ENCODE assay signal across 11 cellular contexts in genomic region chr15:53811530-53811929, GRCh38. TPM values are rescaled to one million over a fixed set of nuclear protein-coding genes. Genes with fewer than 3 reads are reported as not detected.
DNase-seq lines count a peak whose midpoint lies in the region; ATAC-seq and TF ChIP-seq lines count a peak whose summit lies in the region.
"Had no signal": no experiment of that assay in that cellular context is flagged by ENCODE, and none has a peak within 500 bp of the region (broad histone marks: within the 10 kb centered on the region; RNA-seq: fewer than 3 reads in every experiment).

No MANE protein-coding gene starts in this region.

- H3K4me2 ChIP-seq in neural progenitor cell: no peak overlapping the region

- no peaks in the 10 kb centered on the region for H3K36me3 Mint-ChIP-seq in neural progenitor cell
- H3K36me3 Mint-ChIP-seq: T-cell had no signal

- no peaks in the 10 kb centered on the region for H3K4me1 Mint-ChIP-seq in neural progenitor cell

- H4K20me1 ChIP-seq in neural progenitor cell (ENCODE audit: low read depth): no peaks in the 10 kb centered on the region

- no peak overlapping the region for H3K27ac ChIP-seq in neural progenitor cell
- no peak overlapping the region for H3K27ac ChIP-seq in Peyer's patch

- peak; percentile 41 for DNase-seq in NCI-H1436 (lab: John Stamatoyannopoulos, UW)
- no peak for DNase-seq in NCI-H1436 treated with DMSO at 0.1 percent for 48 hours (lab: John Stamatoyannopoulos, UW)
- DNase-seq in MV-4-11 (lab: John Stamatoyannopoulos, UW): peak; percentile 10
- peak; percentile 13 to 75 for DNase-seq in T47D (ENCODE audit: low read depth in 1 of 2, low spot score in 1 of 2)
- peak; percentile 12 for DNase-seq in neural progenitor cell (ENCODE audit: low spot score)
- DNase-seq in Peyer's patch: no peak
- DNase-seq: left ventricle myocardium superior, T-cell had no signal

- H2AFZ ChIP-seq in neural progenitor cell (replicated peaks): no peak overlapping the region

- no peaks in the 10 kb centered on the region for H3K79me2 ChIP-seq in neural progenitor cell (ENCODE audit: low read depth)

- no peak for TF ChIP-seq POLR2A in Peyer's patch (IDR thresholded peaks at IDR 0.05)

- no peak overlapping the region for H3K9ac ChIP-seq in neural progenitor cell

- H3K9me3 ChIP-seq in neural progenitor cell (ENCODE audit: low read depth): no peaks in the 10 kb centered on the region
- H3K9me3 ChIP-seq in Peyer's patch: no peaks in the 10 kb centered on the region

- H3K36me3 ChIP-seq in neural progenitor cell (no peaks in the 10 kb centered on the region), Peyer's patch (no peaks in the 10 kb centered on the region)

- in situ Hi-C loops in T47D (cut with HindIII; ENCODE audit: low pct_unique_long_range_greater_than_20kb, low sequenced_read_pairs): no loop called here

- no peak overlapping the region for H3K27ac Mint-ChIP-seq in neural progenitor cell
- H3K27ac Mint-ChIP-seq: activated T-helper 1 cell treated with anti-CD3 and anti-CD28 coated beads, Interleukin-12 subunit alpha, Interleukin-12 subunit beta, Interleukin-2, Interleukin-4 antibody, amounts not matched to agents 30 ng/mL and 10 ng/mL and 1 ng/mL, durations not matched to agents 14 hours and 24 hours and 36 hours; T-cell had no signal

- H3K4me1 ChIP-seq in neural progenitor cell (no peaks in the 10 kb centered on the region), Peyer's patch (no peaks in the 10 kb centered on the region)

- H3K9me3 Mint-ChIP-seq in neural progenitor cell: no peaks in the 10 kb centered on the region
- H3K9me3 Mint-ChIP-seq: activated T-helper 1 cell treated with anti-CD3 and anti-CD28 coated beads, Interleukin-12 subunit alpha, Interleukin-12 subunit beta, Interleukin-2, Interleukin-4 antibody, amounts not matched to agents 30 ng/mL and 10 ng/mL and 1 ng/mL, durations not matched to agents 14 hours and 24 hours and 36 hours had no signal

- no peak for ATAC-seq in GM21737 (IDR thresholded peaks at IDR 0.05; ENCODE audit: unreplicated experiment)
- no peak for ATAC-seq in HG03439 (IDR thresholded peaks at IDR 0.05; ENCODE audit: unreplicated experiment)
- ATAC-seq: left ventricle myocardium superior, T-cell had no signal

- H3K4me3 ChIP-seq in neural progenitor cell (no peak overlapping the region), Peyer's patch (no peak overlapping the region)

- TF ChIP-seq CTCF in neural progenitor cell (IDR thresholded peaks at IDR 0.05): peak; percentile 35
- TF ChIP-seq CTCF in Peyer's patch (IDR thresholded peaks at IDR 0.05): peak in 1 of 6 experiments; percentile 7

- H3K27me3 Mint-ChIP-seq in neural progenitor cell (ENCODE audit: insufficient read depth, low read depth): peaks cover 3% of the 10 kb centered on the region
- H3K27me3 Mint-ChIP-seq: T-cell had no signal

- H3K27me3 ChIP-seq in neural progenitor cell (no peaks in the 10 kb centered on the region), Peyer's patch (no peaks in the 10 kb centered on the region)

- no peaks in the 10 kb centered on the region for H3F3A ChIP-seq in neural progenitor cell (ENCODE audit: low read depth)

- H3K4me3 Mint-ChIP-seq in neural progenitor cell: no peak overlapping the region
- H3K4me3 Mint-ChIP-seq: activated T-helper 1 cell treated with anti-CD3 and anti-CD28 coated beads, Interleukin-12 subunit alpha, Interleukin-12 subunit beta, Interleukin-2, Interleukin-4 antibody, amounts not matched to agents 30 ng/mL and 10 ng/mL and 1 ng/mL, durations not matched to agents 14 hours and 24 hours and 36 hours; T-cell had no signal

RNA-seq across cellular contexts. Expression of gene WDR72, which starts 52.1 kb away (rescaled TPM):
- 2.3 and 4.6 TPM in 2 replicates for total RNA-seq in neural progenitor cell (ENCODE audit: low replicate concordance)
- not detected for total RNA-seq in Peyer's patch
- total RNA-seq: activated T-helper 1 cell treated with anti-CD3 and anti-CD28 coated beads, Interleukin-12 subunit alpha, Interleukin-12 subunit beta, Interleukin-2, Interleukin-4 antibody, amounts not matched to agents 30 ng/mL and 10 ng/mL and 1 ng/mL, durations not matched to agents 14 hours and 24 hours and 36 hours; T-cell had no signal

Comparison
In these comparisons a context has a peak if more than half of its experiments do, and no peak if none do; other contexts are left out.
1. DNase-seq: peak in NCI-H1436 (single experiment), MV-4-11 (single experiment), T47D (2 of 2) and neural progenitor cell (single experiment); none in NCI-H1436 treated with DMSO at 0.1 percent for 48 hours (single experiment) and Peyer's patch (0 of 3).